In the genomic region with DNA sequence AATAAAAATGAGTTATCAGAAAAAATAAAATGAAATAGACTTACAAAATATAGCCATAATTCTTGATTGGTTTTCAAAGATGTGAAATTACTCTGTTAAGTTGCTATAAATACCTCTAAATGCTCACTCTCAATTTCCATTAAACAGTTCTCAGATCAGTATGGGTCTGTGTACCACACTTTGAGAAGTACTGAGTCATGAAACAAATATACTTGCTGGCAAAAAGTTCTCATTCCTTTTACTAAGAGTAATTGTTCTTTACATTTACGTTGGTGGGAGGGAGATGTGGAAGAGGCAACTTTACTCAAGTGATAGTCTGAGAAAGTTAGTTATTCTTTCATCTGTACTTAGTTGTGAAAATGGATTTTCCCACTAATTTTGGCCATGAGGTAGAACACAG, we compare ENCODE assay signal across 17 cellular contexts.
A peak's percentile ranks its signal among the peaks of the same experiment; 100 is the strongest.
DNase-seq lines count a peak whose midpoint lies in the region; ATAC-seq and TF ChIP-seq lines count a peak whose summit lies in the region.
"Had no signal": no experiment of that assay in that cellular context is flagged by ENCODE, and none has a peak within 500 bp of the region (broad histone marks: within the 10 kb centered on the region; RNA-seq: fewer than 3 reads in every experiment).

No MANE protein-coding gene starts in this region.

- no peaks in the 10 kb centered on the region for H3K36me3 ChIP-seq in mucosa of descending colon (ENCODE audit: low read depth)
- H3K36me3 ChIP-seq: lower lobe of right lung, SJSA1, tibial artery had no signal

- ATAC-seq in mucosa of descending colon = no peak
- ATAC-seq in GM18505 (IDR thresholded peaks at IDR 0.05; ENCODE audit: unreplicated experiment) = no peak
- ATAC-seq: activated T-helper 17 cell treated with anti-CD3 and anti-CD28 coated beads, Interleukin-2, amount 50 U/mL, for 72 hours; lower lobe of right lung; stimulated activated effector memory CD8-positive, alpha-beta T cell treated with anti-CD3 and anti-CD28 coated beads, Interleukin-12 subunit alpha, Interleukin-12 subunit beta, amount 100 ng/mL, for 72 hours had no signal

- no peaks in the 10 kb centered on the region for H3K4me1 ChIP-seq in mucosa of descending colon (ENCODE audit: low read depth)
- H3K4me1 ChIP-seq: lower lobe of right lung, parathyroid adenoma, SJSA1 had no signal

- H3K4me3 ChIP-seq in mucosa of descending colon = no peak overlapping the region
- H3K4me3 ChIP-seq: lower lobe of right lung, SJSA1, tibial artery had no signal

- DNase-seq in HS-5 (ENCODE audit: low read depth) (peak; percentile 35), astrocyte of the hippocampus (ENCODE audit: low read depth, low spot score) (peak; percentile 57), fibroblast of the conjunctiva (ENCODE audit: low read depth) (peak; percentile 37), mucosa of descending colon (no peak), GDM1 (lab: John Stamatoyannopoulos, UW) (no peak), activated gamma-delta T cell (lab: John Stamatoyannopoulos, UW) (no peak)
- DNase-seq: CD4-positive, CD25-positive, alpha-beta regulatory T cell; glutamatergic neuron; lower lobe of right lung; NCI-H69; T1000; tibial artery had no signal

- intact Hi-C loops in mucosa of descending colon (cut with DNase I, micrococcal nuclease) = no loop called here

- H3K9me3 ChIP-seq in mucosa of descending colon = no peaks in the 10 kb centered on the region
- H3K9me3 ChIP-seq: lower lobe of right lung, SJSA1, tibial artery had no signal

- no peak for TF ChIP-seq CTCF in mucosa of descending colon (IDR thresholded peaks at IDR 0.05)

- no peak for TF ChIP-seq POLR2A in GM18505 (IDR thresholded peaks at IDR 0.05; ENCODE audit: borderline replicate concordance, extremely low read depth, insufficient read depth, insufficient read length)

Comparison
In these comparisons a context has a peak if more than half of its experiments do, and no peak if none do; other contexts are left out.
1. DNase-seq: peak in HS-5 (single experiment), astrocyte of the hippocampus (single experiment) and fibroblast of the conjunctiva (single experiment); none in mucosa of descending colon (0 of 3), GDM1 (single experiment) and activated gamma-delta T cell (single experiment).